Comparison of ENCODE assay signal across 21 cellular contexts in genomic region chr15:99095626-99096025, GRCh38.
"Had no signal": no experiment of that assay in that cellular context is flagged by ENCODE, and none has a peak within 500 bp of the region (broad histone marks: within the 10 kb centered on the region; RNA-seq: fewer than 3 reads in every experiment).

No MANE protein-coding gene starts in this region.

- DNase-seq: activated CD4-positive, alpha-beta T cell treated with anti-CD3 and anti-CD28 coated beads, Interleukin-2, amount 50 U/mL, for 1 hour; activated CD8-positive, alpha-beta T cell treated with anti-CD3 and anti-CD28 coated beads for 36 hours; activated gamma-delta T cell treated with Interleukin-2 at 50 U/mL for 16 hours; activated naive CD4-positive, alpha-beta T cell treated with anti-CD3 and anti-CD28 coated beads, Interleukin-2, amount 50 U/mL, for 16 hours; activated T-cell treated with anti-CD3 and anti-CD28 coated beads, Interleukin-2, amount 50 U/mL, for 4 hours; amniotic stem cell; brain microvascular endothelial cell; caudate nucleus; cortex of kidney; foreskin keratinocyte; left cardiac atrium; mammary epithelial cell; midbrain; naive thymus-derived CD4-positive, alpha-beta T cell; spleen; stimulated activated naive CD4-positive, alpha-beta T cell treated with Interleukin-2 at 50 U/mL for 16 hours; T-helper 9 cell; WERI-Rb-1 had no signal

- H3K4me1 Mint-ChIP-seq: activated T-helper 17 cell treated with anti-CD3 and anti-CD28 coated beads, Interleukin-2, amount 50 U/mL, for 72 hours had no signal

- ATAC-seq: activated CD8-positive, alpha-beta T cell treated with anti-CD3 and anti-CD28 coated beads for 36 hours; activated T-cell treated with anti-CD3 and anti-CD28 coated beads, Interleukin-2, amount 50 U/mL, for 4 hours; activated T-helper 17 cell treated with anti-CD3 and anti-CD28 coated beads, Interleukin-2, amount 50 U/mL, for 72 hours; esophagus mucosa; foreskin keratinocyte; left cardiac atrium; naive thymus-derived CD4-positive, alpha-beta T cell had no signal

- H3K36me3 Mint-ChIP-seq: naive thymus-derived CD4-positive, alpha-beta T cell had no signal

- H3K4me3 Mint-ChIP-seq: activated CD8-positive, alpha-beta T cell treated with anti-CD3 and anti-CD28 coated beads for 36 hours; activated T-cell treated with anti-CD3 and anti-CD28 coated beads, Interleukin-2, amount 50 U/mL, for 4 hours; activated T-helper 17 cell treated with anti-CD3 and anti-CD28 coated beads, Interleukin-2, amount 50 U/mL, for 72 hours; naive thymus-derived CD4-positive, alpha-beta T cell; T-helper 1 cell treated with Interleukin-12 subunit alpha and Interleukin-12 subunit beta and Interleukin-4 antibody, amounts not matched to agents 30 μg/mL and 1 μg/mL, for 36 hours had no signal

- H3K27ac Mint-ChIP-seq: activated CD8-positive, alpha-beta T cell treated with anti-CD3 and anti-CD28 coated beads for 36 hours; activated T-helper 17 cell treated with anti-CD3 and anti-CD28 coated beads, Interleukin-2, amount 50 U/mL, for 72 hours; naive thymus-derived CD4-positive, alpha-beta T cell; T-helper 1 cell treated with Interleukin-12 subunit alpha and Interleukin-12 subunit beta and Interleukin-4 antibody, amounts not matched to agents 30 μg/mL and 1 μg/mL, for 36 hours had no signal

- H3K9me3 Mint-ChIP-seq: activated CD8-positive, alpha-beta T cell treated with anti-CD3 and anti-CD28 coated beads for 36 hours; activated T-cell treated with anti-CD3 and anti-CD28 coated beads, Interleukin-2, amount 50 U/mL, for 4 hours; activated T-helper 17 cell treated with anti-CD3 and anti-CD28 coated beads, Interleukin-2, amount 50 U/mL, for 72 hours; T-helper 1 cell treated with Interleukin-12 subunit alpha and Interleukin-12 subunit beta and Interleukin-4 antibody, amounts not matched to agents 30 μg/mL and 1 μg/mL, for 36 hours had no signal
